In the genomic region with DNA sequence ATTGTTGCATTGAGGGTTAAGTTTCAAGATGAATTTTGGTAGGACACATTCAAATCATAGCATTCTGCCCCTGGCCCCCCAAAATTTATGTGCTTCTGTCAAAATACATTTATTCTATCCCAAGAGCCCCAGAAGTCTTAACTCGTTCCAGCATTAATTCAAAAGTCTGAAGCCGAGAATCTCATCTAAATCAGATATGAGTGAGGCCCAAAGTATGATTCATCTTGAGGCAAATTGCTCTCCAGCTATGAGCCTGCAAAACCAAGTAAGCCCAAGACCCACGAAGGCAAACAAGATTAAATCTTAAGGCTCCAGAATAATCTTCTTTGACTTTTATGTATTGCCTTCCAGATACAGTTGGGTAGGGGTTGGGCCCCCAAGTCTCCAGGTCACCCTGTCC, we compare ENCODE assay signal across 24 cellular contexts. TPM values are rescaled to one million over a fixed set of nuclear protein-coding genes. Genes with fewer than 3 reads are reported as not detected.
A peak's percentile ranks its signal among the peaks of the same experiment; 100 is the strongest.
DNase-seq lines count a peak whose midpoint lies in the region; ATAC-seq and TF ChIP-seq lines count a peak whose summit lies in the region.
"Had no signal": no experiment of that assay in that cellular context is flagged by ENCODE, and none has a peak within 500 bp of the region (broad histone marks: within the 10 kb centered on the region; RNA-seq: fewer than 3 reads in every experiment).

No MANE protein-coding gene starts in this region.

- H3K4me1 Mint-ChIP-seq in activated T-cell treated with anti-CD3 and anti-CD28 coated beads, Interleukin-2, amount 50 U/mL, for 72 hours (ENCODE audit: low read depth): peaks cover 8% of the 10 kb centered on the region
- H3K4me1 Mint-ChIP-seq in activated T-cell treated with anti-CD3 and anti-CD28 coated beads, Interleukin-2, amount 50 U/mL, for 24 hours (ENCODE audit: low read depth): peaks cover 7% of the 10 kb centered on the region
- H3K4me1 Mint-ChIP-seq in endothelial cell (ENCODE audit: unreplicated experiment): no peaks in the 10 kb centered on the region

- no peaks in the 10 kb centered on the region for H3K36me3 Mint-ChIP-seq in activated T-cell treated with anti-CD3 and anti-CD28 coated beads, Interleukin-2, amount 50 U/mL, for 72 hours (ENCODE audit: insufficient read depth in 2 of 2)
- no peaks in the 10 kb centered on the region for H3K36me3 Mint-ChIP-seq in activated T-cell treated with anti-CD3 and anti-CD28 coated beads, Interleukin-2, amount 50 U/mL, for 24 hours (ENCODE audit: low read depth)
- peaks cover 3% of the 10 kb centered on the region for H3K36me3 Mint-ChIP-seq in endothelial cell (ENCODE audit: low read depth, unreplicated experiment)
- H3K36me3 Mint-ChIP-seq: CD4-positive, alpha-beta memory T cell had no signal

- H3K4me1 ChIP-seq in adipocyte (ENCODE audit: control insufficient read depth, insufficient read depth, low read length) (peaks cover 19% of the 10 kb centered on the region), neutrophil (ENCODE audit: control insufficient read depth in 1 of 2, insufficient read depth in 1 of 2, low read depth in 1 of 2, low read length in 1 of 2) (peaks cover 32 to 44% of the 10 kb centered on the region in 2 experiments)
- H3K4me1 ChIP-seq: SJCRH30 had no signal

- no peak overlapping the region for H3K27ac Mint-ChIP-seq in activated T-cell treated with anti-CD3 and anti-CD28 coated beads, Interleukin-2, amount 50 U/mL, for 72 hours
- no peak overlapping the region for H3K27ac Mint-ChIP-seq in activated T-cell treated with anti-CD3 and anti-CD28 coated beads, Interleukin-2, amount 50 U/mL, for 24 hours
- no peak overlapping the region for H3K27ac Mint-ChIP-seq in endothelial cell (ENCODE audit: unreplicated experiment)

- no peak for DNase-seq in activated T-cell treated with anti-CD3 and anti-CD28 coated beads, Interleukin-2, amount 50 U/mL, for 72 hours
- no peak for DNase-seq in activated T-cell treated with anti-CD3 and anti-CD28 coated beads, Interleukin-2, amount 50 U/mL, for 24 hours
- DNase-seq in adipocyte (ENCODE audit: low read depth) (peak; percentile 45), endothelial cell (ENCODE audit: low spot score) (no peak), mesenteric fat pad (ENCODE audit: low spot score) (no peak)
- DNase-seq: 8988T, COR-L47, DMS53, GDM1, KBM-7, MG63, NCI-H2029, NCI-H446, NCI-H524 treated with DMSO at 0.1 percent for 48 hours, NCI-H774, PC-9, SJCRH30 had no signal

- no peaks in the 10 kb centered on the region for H3K27me3 Mint-ChIP-seq in activated T-cell treated with anti-CD3 and anti-CD28 coated beads, Interleukin-2, amount 50 U/mL, for 72 hours (ENCODE audit: low read depth)
- no peaks in the 10 kb centered on the region for H3K27me3 Mint-ChIP-seq in activated T-cell treated with anti-CD3 and anti-CD28 coated beads, Interleukin-2, amount 50 U/mL, for 24 hours
- peaks cover 2% of the 10 kb centered on the region for H3K27me3 Mint-ChIP-seq in endothelial cell (ENCODE audit: unreplicated experiment)

- H3K9ac ChIP-seq in adipocyte (ENCODE audit: low read length): no peak overlapping the region
- H3K9ac ChIP-seq: BLaER1 treated with 17β-estradiol and CSF1 and Interleukin-3, amounts not matched to agents 10 nM and 100 nM had no signal

- H3K9me3 ChIP-seq in adipocyte (ENCODE audit: control insufficient read depth, low read length) (no peaks in the 10 kb centered on the region), neutrophil (no peaks in the 10 kb centered on the region)
- H3K9me3 ChIP-seq: BLaER1 treated with 17β-estradiol and CSF1 and Interleukin-3, amounts not matched to agents 10 nM and 100 nM; MG63; SJCRH30 had no signal

- no peak for TF ChIP-seq CTCF in neutrophil (IDR thresholded peaks at IDR 0.05)
- no peak for TF ChIP-seq CTCF in endothelial cell (IDR thresholded peaks at IDR 0.05; ENCODE audit: unreplicated experiment)

- peak; percentile 22 to 42 for ATAC-seq in activated T-cell treated with anti-CD3 and anti-CD28 coated beads, Interleukin-2, amount 50 U/mL, for 72 hours (replicated peaks in 1 of 2)
- ATAC-seq in HG03175 (IDR thresholded peaks at IDR 0.05; ENCODE audit: unreplicated experiment): no peak
- no peak for ATAC-seq in HG02884 (IDR thresholded peaks at IDR 0.05; ENCODE audit: unreplicated experiment)
- ATAC-seq: GM12878, Right ventricle myocardium inferior had no signal

- no peak overlapping the region for H3K4me3 ChIP-seq in adipocyte (ENCODE audit: low read length)
- H3K4me3 ChIP-seq in neutrophil (ENCODE audit: low read depth in 1 of 2, low read length in 1 of 2): no peak overlapping the region
- H3K4me3 ChIP-seq: BLaER1 treated with 17β-estradiol and CSF1 and Interleukin-3, amounts not matched to agents 10 nM and 100 nM; GM12878; MG63; PC-9; SJCRH30 had no signal

- no peaks in the 10 kb centered on the region for H3K27me3 ChIP-seq in adipocyte (replicated peaks; ENCODE audit: control insufficient read depth, insufficient read depth, low read length)
- no peaks in the 10 kb centered on the region for H3K27me3 ChIP-seq in neutrophil
- H3K27me3 ChIP-seq: BLaER1 treated with 17β-estradiol and CSF1 and Interleukin-3, amounts not matched to agents 10 nM and 100 nM; MG63; SJCRH30 had no signal

- H3K4me3 Mint-ChIP-seq in activated T-cell treated with anti-CD3 and anti-CD28 coated beads, Interleukin-2, amount 50 U/mL, for 72 hours: no peak overlapping the region
- H3K4me3 Mint-ChIP-seq in activated T-cell treated with anti-CD3 and anti-CD28 coated beads, Interleukin-2, amount 50 U/mL, for 24 hours: no peak overlapping the region
- no peak overlapping the region for H3K4me3 Mint-ChIP-seq in endothelial cell (ENCODE audit: unreplicated experiment)
- H3K4me3 Mint-ChIP-seq: CD4-positive, alpha-beta memory T cell had no signal

- H3K36me3 ChIP-seq in adipocyte (ENCODE audit: control insufficient read depth, insufficient read depth, low read length, severe bottlenecking) (no peaks in the 10 kb centered on the region), neutrophil (no peaks in the 10 kb centered on the region)
- H3K36me3 ChIP-seq: MG63, SJCRH30 had no signal

- peak overlapping the region; percentile 74 for H3K27ac ChIP-seq in neutrophil
- H3K27ac ChIP-seq: BLaER1 treated with 17β-estradiol and CSF1 and Interleukin-3, amounts not matched to agents 10 nM and 100 nM; PC-9; SJCRH30 had no signal

- H3K9me3 Mint-ChIP-seq in activated T-cell treated with anti-CD3 and anti-CD28 coated beads, Interleukin-2, amount 50 U/mL, for 72 hours: no peaks in the 10 kb centered on the region
- no peaks in the 10 kb centered on the region for H3K9me3 Mint-ChIP-seq in activated T-cell treated with anti-CD3 and anti-CD28 coated beads, Interleukin-2, amount 50 U/mL, for 24 hours
- H3K9me3 Mint-ChIP-seq in endothelial cell (ENCODE audit: unreplicated experiment): no peaks in the 10 kb centered on the region
- H3K9me3 Mint-ChIP-seq: CD4-positive, alpha-beta memory T cell had no signal

RNA-seq across cellular contexts. Expression of gene TNPO1, which starts 19.2 kb away (rescaled TPM):
- total RNA-seq in activated T-cell treated with anti-CD3 and anti-CD28 coated beads, Interleukin-2, amount 50 U/mL, for 72 hours: 100 to 1,000 TPM in 1 of 2 donors, 10 to 100 TPM in 1; 92.6 to 114 TPM
- total RNA-seq in endothelial cell (ENCODE audit: unreplicated experiment) (149 TPM), mesenteric fat pad (107 TPM)

Comparison
In these comparisons a context has a peak if more than half of its experiments do, and no peak if none do; other contexts are left out.
1. ATAC-seq: peak in activated T-cell treated with anti-CD3 and anti-CD28 coated beads, Interleukin-2, amount 50 U/mL, for 72 hours (2 of 2); none in HG03175 (single experiment) and HG02884 (single experiment).